Comparison of ENCODE assay signal across 10 cellular contexts in the genomic region with DNA sequence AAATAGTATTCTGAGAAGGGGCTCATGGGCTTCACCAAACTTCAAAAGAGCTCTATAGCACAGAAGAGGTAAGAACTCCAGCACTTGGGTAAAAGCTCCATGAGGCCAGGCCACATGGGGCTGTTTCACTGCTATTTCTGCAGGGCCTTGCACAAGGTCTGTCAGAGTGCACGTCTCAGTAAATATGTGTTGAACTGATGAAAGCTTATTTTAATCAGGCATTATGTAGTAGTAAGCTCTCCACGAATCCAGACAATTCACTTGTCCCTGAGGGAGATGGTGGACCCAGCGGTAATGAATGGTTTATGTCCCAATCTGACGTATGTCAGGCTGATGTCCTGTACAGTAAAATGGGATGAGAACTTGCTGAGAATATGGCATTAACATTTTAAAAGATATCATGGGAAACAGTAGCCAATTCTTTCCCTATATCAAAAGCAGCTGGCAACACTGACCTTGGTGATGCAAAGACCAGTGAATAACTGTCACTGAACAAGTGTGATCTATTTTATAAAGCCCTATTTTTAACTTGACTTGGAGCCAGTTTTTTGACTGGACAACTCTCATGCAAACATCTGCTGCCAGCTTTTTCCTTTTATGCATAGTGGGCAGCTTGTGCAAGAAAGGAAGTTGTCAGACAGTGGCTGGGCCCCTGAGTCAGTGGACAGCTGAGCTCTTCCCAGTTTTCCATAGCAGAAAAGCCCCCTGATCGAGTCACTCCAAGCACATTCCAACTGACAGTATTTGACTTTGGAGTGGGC.
A peak's percentile ranks its signal among the peaks of the same experiment; 100 is the strongest.
DNase-seq lines count a peak whose midpoint lies in the region; ATAC-seq and TF ChIP-seq lines count a peak whose summit lies in the region.
"Had no signal": no experiment of that assay in that cellular context is flagged by ENCODE, and none has a peak within 500 bp of the region (broad histone marks: within the 10 kb centered on the region; RNA-seq: fewer than 3 reads in every experiment).

No MANE protein-coding gene starts in this region.

- no peaks in the 10 kb centered on the region for H3K36me3 Mint-ChIP-seq in HFFc6 (ENCODE audit: low read depth)
- no peaks in the 10 kb centered on the region for H3K36me3 Mint-ChIP-seq in type B pancreatic cell

- no peaks in the 10 kb centered on the region for H3K27me3 ChIP-seq in right cardiac atrium (ENCODE audit: control insufficient read depth, insufficient read depth)
- no peaks in the 10 kb centered on the region for H3K27me3 ChIP-seq in thoracic aorta (replicated peaks; ENCODE audit: insufficient read depth)
- H3K27me3 ChIP-seq in HAP-1 (ENCODE audit: low read depth) = no peaks in the 10 kb centered on the region

- H3K4me3 ChIP-seq in astrocyte of the spinal cord (ENCODE audit: low read depth, low read length) (no peak overlapping the region), right cardiac atrium (ENCODE audit: low read length) (no peak overlapping the region), thoracic aorta (no peak overlapping the region), HAP-1 (no peak overlapping the region)

- intact Hi-C loops in right cardiac atrium (cut with DNase I) = no loop called here

- H3K4me1 ChIP-seq in right cardiac atrium (ENCODE audit: control insufficient read depth, insufficient read depth, low read length) = peaks cover 3% of the 10 kb centered on the region
- H3K4me1 ChIP-seq in thoracic aorta (ENCODE audit: control insufficient read depth in 1 of 2, low read depth in 2 of 2) = peaks cover 20 to 33% of the 10 kb centered on the region in 2 donors
- H3K4me1 ChIP-seq in HAP-1 = no peaks in the 10 kb centered on the region

- 33% methylated on average over 5 of the region's 5 CpGs for WGBS in right cardiac atrium

- DNase-seq in HFFc6 = peak; percentile 82
- peak; percentile 80 for DNase-seq in astrocyte of the spinal cord (ENCODE audit: low read depth, low spot score)
- DNase-seq in right cardiac atrium = peak; percentile 32 to 50 (median 41)
- peak; percentile 9 for DNase-seq in thoracic aorta (ENCODE audit: low spot score)
- no peak for DNase-seq in effector CD8-positive, alpha-beta T cell (lab: John Stamatoyannopoulos, UW)
- no peak for DNase-seq in HAP-1 (ENCODE audit: low spot score in 2 of 2)
- DNase-seq in amygdala (lab: John Stamatoyannopoulos, UW) = no peak
- DNase-seq in type B pancreatic cell (ENCODE audit: extremely low spot score, unreplicated experiment) = no peak
- DNase-seq: activated CD4-positive, alpha-beta T cell treated with anti-CD3 and anti-CD28 coated beads for 48 hours; NCI-H1048 had no signal

- ATAC-seq in right cardiac atrium = peak; percentile 85 to 86
- peak; percentile 57 for ATAC-seq in thoracic aorta (ENCODE audit: insufficient number of reproducible peaks, low FRiP score, low read depth)

- no peaks in the 10 kb centered on the region for H3K36me3 ChIP-seq in thoracic aorta
- H3K36me3 ChIP-seq in HAP-1 (replicated peaks) = no peaks in the 10 kb centered on the region

- H3K4me3 Mint-ChIP-seq in HFFc6 = no peak overlapping the region
- H3K4me3 Mint-ChIP-seq in type B pancreatic cell = no peak overlapping the region

- H3K27ac ChIP-seq in right cardiac atrium (ENCODE audit: low read length) = peak overlapping the region; percentile 30
- H3K27ac ChIP-seq in thoracic aorta = peak overlapping the region; percentile 66 to 83

- H3K9me3 ChIP-seq in right cardiac atrium (ENCODE audit: control insufficient read depth, low read length) (no peaks in the 10 kb centered on the region), thoracic aorta (no peaks in the 10 kb centered on the region), HAP-1 (no peaks in the 10 kb centered on the region)

- H3K9me3 Mint-ChIP-seq in HFFc6 = no peaks in the 10 kb centered on the region
- no peaks in the 10 kb centered on the region for H3K9me3 Mint-ChIP-seq in type B pancreatic cell

- TF ChIP-seq CTCF in HFFc6 (IDR thresholded peaks at IDR 0.05) (no peak), astrocyte of the spinal cord (IDR thresholded peaks at IDR 0.05; ENCODE audit: low read depth, low read length) (no peak), thoracic aorta (IDR thresholded peaks at IDR 0.05) (no peak), type B pancreatic cell (conservative IDR thresholded peaks at IDR 0.05) (no peak)

- H3K27me3 Mint-ChIP-seq in HFFc6 (ENCODE audit: insufficient read depth) (no peaks in the 10 kb centered on the region), type B pancreatic cell (no peaks in the 10 kb centered on the region)

- H3K27ac Mint-ChIP-seq in HFFc6 (peak overlapping the region; percentile 55), type B pancreatic cell (no peak overlapping the region)

- in situ Hi-C loops in astrocyte of the spinal cord (cut with HindIII; ENCODE audit: low sequenced_read_pairs) (no loop called here), HAP-1 (cut with MboI; ENCODE audit: low sequenced_read_pairs) (no loop called here)

- peaks cover 34% of the 10 kb centered on the region for H3K4me1 Mint-ChIP-seq in HFFc6 (ENCODE audit: low read depth)
- H3K4me1 Mint-ChIP-seq in type B pancreatic cell (ENCODE audit: unreplicated experiment) = no peaks in the 10 kb centered on the region

Comparison
In these comparisons a context has a peak if more than half of its experiments do, and no peak if none do; other contexts are left out.
1. DNase-seq: peak in HFFc6 (single experiment), astrocyte of the spinal cord (single experiment), right cardiac atrium (3 of 3) and thoracic aorta (single experiment); none in effector CD8-positive, alpha-beta T cell (single experiment), HAP-1 (0 of 2), amygdala (0 of 56) and type B pancreatic cell (single experiment).